ENCODE assay signal across 21 cellular contexts in the genomic region with DNA sequence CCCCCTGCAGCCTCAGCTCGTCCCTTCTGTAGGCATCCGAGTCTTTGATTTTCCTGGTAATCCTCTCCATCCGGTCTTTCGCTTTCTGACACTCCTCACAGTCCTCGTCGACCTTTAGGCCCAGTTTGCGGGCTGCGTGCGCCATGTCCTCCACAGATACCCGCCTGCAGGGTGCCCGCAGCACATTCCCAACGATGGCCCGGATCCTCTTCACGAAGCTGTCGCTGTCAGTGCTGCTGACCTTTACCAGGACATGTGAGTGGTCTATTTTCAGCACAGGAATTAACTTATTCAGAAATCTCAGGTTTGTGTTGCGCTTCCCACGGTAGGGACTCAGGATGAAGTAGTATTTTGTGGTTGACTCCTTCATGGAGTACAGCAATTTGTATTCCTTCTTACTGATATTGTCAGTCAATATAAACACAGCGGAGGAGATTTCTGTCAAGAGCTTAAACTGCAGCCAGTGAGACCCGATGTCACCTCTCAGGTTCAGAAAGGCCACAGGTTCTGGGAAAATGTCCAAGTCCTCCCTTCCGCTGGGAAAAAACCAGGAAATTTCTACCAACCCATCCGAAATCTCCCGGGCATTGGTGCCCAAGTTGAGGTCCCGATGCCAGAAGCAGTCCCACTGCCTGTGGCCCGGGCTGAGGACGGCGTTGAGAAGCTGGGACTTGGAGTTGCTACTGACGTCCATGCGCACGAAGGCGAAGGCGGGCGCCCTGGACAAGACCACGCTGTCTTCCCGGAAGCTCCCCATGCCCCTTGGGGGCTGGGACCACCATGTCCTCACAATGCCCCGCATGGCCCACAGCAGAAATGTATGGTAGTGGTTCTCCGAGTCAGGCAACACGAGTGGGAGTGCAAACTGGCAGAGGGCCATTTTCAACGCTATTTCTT. TPM values are rescaled to one million over a fixed set of nuclear protein-coding genes. Genes with fewer than 3 reads are reported as not detected.
DNase-seq lines count a peak whose midpoint lies in the region; TF ChIP-seq lines count a peak whose summit lies in the region.
"Had no signal": no experiment of that assay in that cellular context is flagged by ENCODE, and none has a peak within 500 bp of the region (broad histone marks: within the 10 kb centered on the region; RNA-seq: fewer than 3 reads in every experiment).

No MANE protein-coding gene starts in this region.

- dilution Hi-C loops in mammary epithelial cell (cut with HindIII; ENCODE audit: low sequenced_read_pairs) = no loop called here

- CTCF ChIA-PET in MCF 10A (lab: Yijun Ruan, JAX) = interaction anchor here (1.2 to 2.0 kb wide), 2 partner anchors 26 to 77 kb away, joined by 4 to 7 read pairs; no protein-coding TSS in a partner anchor
- CTCF ChIA-PET in mammary epithelial cell (lab: Charles Lee; ENCODE audit: low non-redundant PET) = no interaction called here

- POLR2A ChIA-PET in MCF 10A (lab: Yijun Ruan, JAX) = interaction anchor here (1.4 to 1.5 kb wide), 2 partner anchors 9 to 27 kb away, joined by 5 read pairs; partner anchors contain the start of gene MRPS24

- TSS peak; percentile 9 for BruUV-seq in MCF 10A (replicated peaks; lab: Mats Ljungman, UMichigan)
- BruUV-seq in mammary epithelial cell (replicated peaks; lab: Mats Ljungman, UMichigan) = no TSS peak

- in situ Hi-C loops in mammary epithelial cell (cut with MboI; ENCODE audit: low sequenced_read_pairs in 2 of 2) = no loop called here

- H3K4me3 ChIP-seq in mammary epithelial cell (replicated peaks in 1 of 3; ENCODE audit: insufficient read depth in 1 of 3, low read depth in 2 of 3, low read length in 3 of 3) (no peak overlapping the region), ascending aorta (no peak overlapping the region), right atrium auricular region (no peak overlapping the region)
- H3K4me3 ChIP-seq: esophagus squamous epithelium, MG63, neural progenitor cell, SJSA1 had no signal

- DNase-seq in MCF 10A (ENCODE audit: unreplicated experiment) = no peak
- no peak for DNase-seq in mammary epithelial cell
- no peak for DNase-seq in ascending aorta (ENCODE audit: low spot score in 2 of 2)
- DNase-seq in right atrium auricular region (ENCODE audit: low spot score) = no peak
- DNase-seq in osteocyte (ENCODE audit: extremely low spot score, unreplicated experiment) = no peak
- no peak for DNase-seq in NK-92 treated with Interleukin-12 subunit alpha and Interleukin-12 subunit beta, amount 100 ng/mL, for 24 hours (lab: John Stamatoyannopoulos, UW)
- DNase-seq in activated gamma-delta T cell (lab: John Stamatoyannopoulos, UW) = no peak
- DNase-seq: activated CD4-positive, alpha-beta T cell treated with anti-CD3 and anti-CD28 coated beads, Interleukin-2, amount 50 U/mL, for 4 hours; activated naive CD4-positive, alpha-beta T cell; DMS153; effector CD8-positive, alpha-beta T cell; esophagus squamous epithelium; NCI-H1417 treated with DMSO at 0.1 percent for 48 hours; NCI-H2171 treated with DMSO at 0.1 percent for 48 hours; NCI-H69; stimulated activated CD4-positive, alpha-beta T cell treated with anti-CD3 and anti-CD28 coated beads, Interleukin-4, amount 100 ng/mL, for 4 hours; WERI-Rb-1 had no signal

- H3K4me1 Mint-ChIP-seq in MCF 10A (ENCODE audit: insufficient read depth, unreplicated experiment) = peaks cover 16% of the 10 kb centered on the region
- peaks cover 19% of the 10 kb centered on the region for H3K4me1 Mint-ChIP-seq in osteocyte (ENCODE audit: unreplicated experiment)
- H3K4me1 Mint-ChIP-seq: neural progenitor cell had no signal

- no peak overlapping the region for H3K9ac ChIP-seq in mammary epithelial cell (ENCODE audit: insufficient read depth, low read length)
- H3K9ac ChIP-seq: neural progenitor cell had no signal

- H2AFZ ChIP-seq in mammary epithelial cell (ENCODE audit: low read depth, low read length) = no peak overlapping the region
- H2AFZ ChIP-seq: neural progenitor cell had no signal

- TF ChIP-seq CTCF in MCF 10A (IDR thresholded peaks at IDR 0.05; ENCODE audit: unreplicated experiment) (no peak), mammary epithelial cell (conservative IDR thresholded peaks at IDR 0.05 in 1 of 2, IDR thresholded peaks at IDR 0.05 in 1 of 2; ENCODE audit: extremely low read depth in 1 of 2, insufficient read depth in 1 of 2, low read depth in 1 of 2, low read length in 2 of 2) (no peak), ascending aorta (IDR thresholded peaks at IDR 0.05) (no peak), right atrium auricular region (IDR thresholded peaks at IDR 0.05) (no peak), osteocyte (IDR thresholded peaks at IDR 0.05) (no peak)

- H3K36me3 Mint-ChIP-seq in MCF 10A (ENCODE audit: insufficient read depth, unreplicated experiment) = peaks cover 77% of the 10 kb centered on the region
- H3K36me3 Mint-ChIP-seq in osteocyte (ENCODE audit: unreplicated experiment) = peaks cover 53% of the 10 kb centered on the region

- 91% methylated on average over 37 of the region's 38 CpGs for WGBS in mammary epithelial cell (ENCODE audit: low coverage, missing lambda C conversion rate)

- H3K4me1 ChIP-seq in mammary epithelial cell (ENCODE audit: insufficient read depth, low read length) = peaks cover 13% of the 10 kb centered on the region
- peaks cover 8 to 15% of the 10 kb centered on the region in 2 donors for H3K4me1 ChIP-seq in ascending aorta
- H3K4me1 ChIP-seq in right atrium auricular region = peaks cover 0 to 39% of the 10 kb centered on the region in 2 donors
- H3K4me1 ChIP-seq: neural progenitor cell had no signal

- H3K4me3 Mint-ChIP-seq in MCF 10A (ENCODE audit: unreplicated experiment) (no peak overlapping the region), osteocyte (ENCODE audit: unreplicated experiment) (no peak overlapping the region)
- H3K4me3 Mint-ChIP-seq: neural progenitor cell had no signal

- no peaks in the 10 kb centered on the region for H3K9me3 ChIP-seq in mammary epithelial cell (replicated peaks; ENCODE audit: insufficient read depth, low read length)
- no peaks in the 10 kb centered on the region for H3K9me3 ChIP-seq in ascending aorta
- H3K9me3 ChIP-seq in right atrium auricular region = no peaks in the 10 kb centered on the region
- H3K9me3 ChIP-seq: esophagus squamous epithelium, MG63, SJSA1 had no signal

- H3K36me3 ChIP-seq in mammary epithelial cell (ENCODE audit: insufficient read depth, low read length) (peaks cover 22% of the 10 kb centered on the region), ascending aorta (peaks cover 54 to 65% of the 10 kb centered on the region in 2 donors), right atrium auricular region (peaks cover 59% of the 10 kb centered on the region)
- H3K36me3 ChIP-seq: neural progenitor cell had no signal

- no peak overlapping the region for H3K27ac Mint-ChIP-seq in MCF 10A (ENCODE audit: low read depth, unreplicated experiment)
- no peak overlapping the region for H3K27ac Mint-ChIP-seq in osteocyte (ENCODE audit: unreplicated experiment)
- H3K27ac Mint-ChIP-seq: neural progenitor cell had no signal

- intact Hi-C loops in MCF 10A (cut with micrococcal nuclease) (no loop called here), mammary epithelial cell (cut with micrococcal nuclease) (no loop called here), ascending aorta (cut with DNase I) (loop anchor here (10.0 kb wide), 3 partner anchors 707 to 1643 kb away; partner anchors contain the start of genes GLI3, NACAD and TMED4)

- H4K20me1 ChIP-seq in mammary epithelial cell (ENCODE audit: insufficient read depth, low read length) = no peaks in the 10 kb centered on the region

- no peaks in the 10 kb centered on the region for H3K27me3 ChIP-seq in mammary epithelial cell (ENCODE audit: insufficient read depth, low read length)
- no peaks in the 10 kb centered on the region for H3K27me3 ChIP-seq in ascending aorta
- H3K27me3 ChIP-seq in right atrium auricular region = no peaks in the 10 kb centered on the region
- H3K27me3 ChIP-seq: esophagus squamous epithelium, MG63, neural progenitor cell, SJSA1 had no signal

- H3K4me2 ChIP-seq in mammary epithelial cell (ENCODE audit: insufficient read depth, low read depth, low read length) = no peak overlapping the region
- H3K4me2 ChIP-seq: neural progenitor cell had no signal

- H3K27ac ChIP-seq in mammary epithelial cell (ENCODE audit: insufficient read depth, low read depth, low read length) (no peak overlapping the region), ascending aorta (peak overlapping the region; percentile 55 to 78), right atrium auricular region (peak overlapping the region; percentile 75 to 78), temporal lobe (ENCODE audit: low read depth, low read length) (peak overlapping the region; percentile 48)
- H3K27ac ChIP-seq: neural progenitor cell, SJSA1, WERI-Rb-1 had no signal

- H3K27me3 Mint-ChIP-seq in MCF 10A (ENCODE audit: insufficient read depth, unreplicated experiment) (no peaks in the 10 kb centered on the region), osteocyte (ENCODE audit: unreplicated experiment) (no peaks in the 10 kb centered on the region)

- peaks cover 15% of the 10 kb centered on the region for H3K79me2 ChIP-seq in mammary epithelial cell (ENCODE audit: insufficient read depth, low read length)

- H3K9me3 Mint-ChIP-seq in MCF 10A (ENCODE audit: unreplicated experiment) (no peaks in the 10 kb centered on the region), osteocyte (ENCODE audit: unreplicated experiment) (no peaks in the 10 kb centered on the region)
- H3K9me3 Mint-ChIP-seq: neural progenitor cell had no signal

RNA-seq across cellular contexts. Expression of gene MRPS24, which starts 8.9 kb away (rescaled TPM):
- total RNA-seq in MCF 10A (2022) (176 and 188 TPM in 2 replicates), mammary epithelial cell (100 to 1,000 TPM in 1 of 2 donors, 10 to 100 TPM in 1; 49.0 to 114 TPM), ascending aorta (145 TPM), right atrium auricular region (100 to 1,000 TPM; 127 to 171 TPM), temporal lobe (17.0 TPM), osteocyte (90.5 and 90.7 TPM in 2 replicates)
- 149 TPM for polyA plus RNA-seq in mammary epithelial cell
- polyA minus RNA-seq in mammary epithelial cell = 144 TPM

RNA-seq across cellular contexts. Expression of gene URGCP, which starts 28.2 kb away (rescaled TPM):
- total RNA-seq in MCF 10A (2022) (37.2 and 51.1 TPM in 2 replicates), mammary epithelial cell (10 to 100 TPM; 28.0 to 40.5 TPM), ascending aorta (29.2 TPM), right atrium auricular region (10 to 100 TPM; 26.4 to 30.9 TPM), temporal lobe (29.0 TPM), osteocyte (28.5 and 29.4 TPM in 2 replicates)
- 21.8 TPM for polyA plus RNA-seq in mammary epithelial cell
- 76.9 TPM for polyA minus RNA-seq in mammary epithelial cell

RNA-seq across cellular contexts. Expression of gene UBE2D4, which starts 48.0 kb away (rescaled TPM):
- 11.6 and 13.7 TPM in 2 replicates for total RNA-seq in MCF 10A (2022)
- 1 to 10 TPM; 3.9 to 7.7 TPM for total RNA-seq in mammary epithelial cell
- polyA plus RNA-seq in mammary epithelial cell = 8.7 TPM
- 8.8 TPM for polyA minus RNA-seq in mammary epithelial cell
- total RNA-seq in ascending aorta = 13.1 TPM
- 10 to 100 TPM; 47.4 to 50.5 TPM for total RNA-seq in right atrium auricular region
- 10.6 TPM for total RNA-seq in temporal lobe
- 18.5 and 21.6 TPM in 2 replicates for total RNA-seq in osteocyte
